Comparison of ENCODE assay signal across 1 cellular context in genomic region chr5:58260243-58260642, GRCh38.
TF ChIP-seq lines count a peak whose summit lies in the region.

No MANE protein-coding gene starts in this region.

TF ChIP-seq in H1, 55 proteins besides CTCF, POLR2A, EP300 and RAD21:
- no peak for TF ChIP-seq EZH2 (IDR thresholded peaks at IDR 0.05; ENCODE audit: low read depth, low read length, severe bottlenecking)
- no peak for TF ChIP-seq KDM1A (IDR thresholded peaks at IDR 0.05; ENCODE audit: borderline replicate concordance, low read length)
- no peak for TF ChIP-seq ASH2L (IDR thresholded peaks at IDR 0.05; ENCODE audit: low read length)
- TF ChIP-seq SUZ12 (IDR thresholded peaks at IDR 0.05; ENCODE audit: low read length), result no peak
- no peak for TF ChIP-seq YY1 (IDR thresholded peaks at IDR 0.05; ENCODE audit: low read depth, low read length)
- TF ChIP-seq BRCA1 (IDR thresholded peaks at IDR 0.05; ENCODE audit: low read depth, low read length), result no peak
- no peak for TF ChIP-seq CHD1 (IDR thresholded peaks at IDR 0.05; ENCODE audit: low read depth, low read length)
- TF ChIP-seq HDAC2 (IDR thresholded peaks at IDR 0.05; ENCODE audit: borderline replicate concordance in 1 of 2, low read depth in 2 of 2, low read length in 2 of 2), result no peak
- TF ChIP-seq USF2 (IDR thresholded peaks at IDR 0.05; ENCODE audit: low read length), result no peak
- no peak for TF ChIP-seq BCL11A (IDR thresholded peaks at IDR 0.05; ENCODE audit: low read depth in 2 of 2, low read length in 2 of 2)
- TF ChIP-seq JUND (IDR thresholded peaks at IDR 0.05; ENCODE audit: low read length), result no peak
TF ChIP-seq in H1: peak in this region for 0.
